ENCODE assay signal across 8 cellular contexts in genomic region chr4:69025191-69025998, GRCh38.
A peak's percentile ranks its signal among the peaks of the same experiment; 100 is the strongest.
DNase-seq lines count a peak whose midpoint lies in the region; ATAC-seq and TF ChIP-seq lines count a peak whose summit lies in the region.

No MANE protein-coding gene starts in this region.

- no peak for TF ChIP-seq POLR2A in gastrocnemius medialis (IDR thresholded peaks at IDR 0.05)

- H3K27ac ChIP-seq in gastrocnemius medialis: no peak overlapping the region

- no peak for ATAC-seq in gastrocnemius medialis

- H3K36me3 ChIP-seq in H7 (replicated peaks; ENCODE audit: control insufficient read depth, insufficient read depth, low read length): no peaks in the 10 kb centered on the region
- H3K36me3 ChIP-seq in kidney epithelial cell (ENCODE audit: control insufficient read depth, insufficient read depth, low read length): no peaks in the 10 kb centered on the region
- H3K36me3 ChIP-seq in gastrocnemius medialis: no peaks in the 10 kb centered on the region

- peak; percentile 66 for TF ChIP-seq CTCF in GM12873 (IDR thresholded peaks at IDR 0.05; ENCODE audit: insufficient read depth, low read depth, low read length, missing control alignments)
- TF ChIP-seq CTCF in kidney epithelial cell (IDR thresholded peaks at IDR 0.05; ENCODE audit: insufficient read depth, low read length, poor library complexity, severe bottlenecking): peak; percentile 67
- TF ChIP-seq CTCF in gastrocnemius medialis (IDR thresholded peaks at IDR 0.05 in 4 of 5, conservative IDR thresholded peaks at IDR 0.05 in 1 of 5): no peak

- H3K27me3 ChIP-seq in H7 (ENCODE audit: control insufficient read depth, insufficient read depth, low read length) (no peaks in the 10 kb centered on the region), kidney epithelial cell (ENCODE audit: control insufficient read depth, insufficient read depth, low read length) (no peaks in the 10 kb centered on the region), gastrocnemius medialis (no peaks in the 10 kb centered on the region)

- intact Hi-C loops in cardiac septum (cut with DNase I): no loop called here
- intact Hi-C loops in gastrocnemius medialis (cut with DNase I; ENCODE audit: low total_unique reads): no loop called here

- in situ Hi-C loops in gastrocnemius medialis (cut with MboI; ENCODE audit: low sequenced_read_pairs in 4 of 4): no loop called here

- H3K4me1 ChIP-seq in gastrocnemius medialis: no peaks in the 10 kb centered on the region

- no peak overlapping the region for H3K4me3 ChIP-seq in H7 (ENCODE audit: insufficient read depth, low read depth, low read length)
- no peak overlapping the region for H3K4me3 ChIP-seq in kidney epithelial cell (ENCODE audit: low read depth, low read length)
- H3K4me3 ChIP-seq in gastrocnemius medialis: no peak overlapping the region

- no peaks in the 10 kb centered on the region for H3K9me3 ChIP-seq in gastrocnemius medialis

- DNase-seq in H7 (peak; percentile 4), NCI-H69 (lab: John Stamatoyannopoulos, UW) (peak; percentile 6), kidney epithelial cell (ENCODE audit: low read depth) (no peak), cardiac septum (ENCODE audit: low spot score) (no peak), gastrocnemius medialis (no peak)
- DNase-seq in effector CD4-positive, alpha-beta T cell: no peak
- DNase-seq in stimulated activated CD4-positive, alpha-beta T cell treated with anti-CD3 and anti-CD28 coated beads, Interleukin-15, amount 100 ng/mL, for 24 hours: no peak

Comparison
In these comparisons a context has a peak if more than half of its experiments do, and no peak if none do; other contexts are left out.
1. CTCF ChIP-seq: peak in GM12873 (single experiment) and kidney epithelial cell (single experiment); none in gastrocnemius medialis (0 of 5).
2. DNase-seq: peak in H7 (single experiment) and NCI-H69 (single experiment); none in kidney epithelial cell (single experiment), cardiac septum (single experiment), effector CD4-positive, alpha-beta T cell (single experiment), stimulated activated CD4-positive, alpha-beta T cell treated with anti-CD3 and anti-CD28 coated beads, Interleukin-15, amount 100 ng/mL, for 24 hours (single experiment) and gastrocnemius medialis (0 of 2).